In the genomic region with DNA sequence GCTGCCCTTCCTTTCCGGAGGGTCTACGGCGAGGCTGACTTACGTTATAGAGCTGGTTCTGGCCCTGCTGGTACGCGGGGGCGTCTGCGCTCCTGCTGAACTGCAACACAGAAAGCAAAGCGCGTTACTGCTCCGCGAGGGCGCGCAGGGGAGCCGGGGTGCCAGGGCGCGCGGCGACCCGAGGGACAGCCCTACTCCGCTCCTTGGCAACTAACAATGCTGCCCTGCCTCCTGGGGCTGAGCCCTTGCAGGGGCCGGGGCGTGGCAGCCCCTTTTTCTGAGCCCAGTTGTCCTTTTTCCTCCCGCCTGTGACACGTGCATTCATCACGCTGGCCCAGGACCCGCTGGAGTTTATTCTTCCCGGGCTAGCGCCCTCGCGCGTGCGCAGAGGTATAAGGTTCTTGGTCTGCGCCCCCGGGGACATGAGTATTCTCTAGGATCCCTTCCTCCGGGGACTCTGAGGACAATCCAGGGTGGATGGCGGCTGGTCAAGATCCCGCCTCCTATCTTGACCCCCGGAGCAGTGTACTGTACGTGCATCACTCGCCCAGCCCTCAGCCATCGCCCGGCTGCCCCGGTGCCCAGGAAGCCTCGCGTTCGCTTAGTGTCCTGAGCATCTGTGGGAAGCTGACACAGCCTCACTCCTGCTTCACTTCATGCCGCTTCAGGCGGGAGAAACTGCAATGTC, we compare ENCODE assay signal across 9 cellular contexts.
A peak's percentile ranks its signal among the peaks of the same experiment; 100 is the strongest.
DNase-seq lines count a peak whose midpoint lies in the region; ATAC-seq and TF ChIP-seq lines count a peak whose summit lies in the region.
"Had no signal": no experiment of that assay in that cellular context is flagged by ENCODE, and none has a peak within 500 bp of the region (broad histone marks: within the 10 kb centered on the region; RNA-seq: fewer than 3 reads in every experiment).

No MANE protein-coding gene starts in this region.

- TF ChIP-seq CTCF in HFFc6 (IDR thresholded peaks at IDR 0.05): peak; percentile 42; the same call in 1 of the 2 replicates

- H3K4me1 Mint-ChIP-seq in HFFc6 (ENCODE audit: low read depth) (0 out of 2 replicates have a peak, but pooled peaks cover 8% of the 10 kb centered on the region), memory B cell (peaks cover 40% of the 10 kb centered on the region)
- peaks cover 70 to 76% of the 10 kb centered on the region in 2 donors for H3K4me1 Mint-ChIP-seq in effector memory CD8-positive, alpha-beta T cell (ENCODE audit: low read depth in 2 of 2)

- H3K9me3 Mint-ChIP-seq in HFFc6 (no peaks in the 10 kb centered on the region; the same call in 1 of the 2 replicates), memory B cell (no peaks in the 10 kb centered on the region)
- no peaks in the 10 kb centered on the region for H3K9me3 Mint-ChIP-seq in effector memory CD8-positive, alpha-beta T cell

- no peak overlapping the region for H3K27ac Mint-ChIP-seq in HFFc6
- H3K27ac Mint-ChIP-seq in effector memory CD8-positive, alpha-beta T cell: peak overlapping the region; percentile 74 to 96
- H3K27ac Mint-ChIP-seq in memory B cell: peak overlapping the region; percentile 77

- H3K36me3 Mint-ChIP-seq in HFFc6 (ENCODE audit: low read depth): no peaks in the 10 kb centered on the region
- H3K36me3 Mint-ChIP-seq in effector memory CD8-positive, alpha-beta T cell (ENCODE audit: insufficient read depth): peaks cover 71% of the 10 kb centered on the region
- H3K36me3 Mint-ChIP-seq in memory B cell: peaks cover 4% of the 10 kb centered on the region

- no peak for ATAC-seq in effector memory CD8-positive, alpha-beta T cell (replicated peaks)
- peak; percentile 61 for ATAC-seq in memory B cell (ENCODE audit: low read depth)
- ATAC-seq in HG02973 (IDR thresholded peaks at IDR 0.05; ENCODE audit: unreplicated experiment): no peak
- no peak for ATAC-seq in GM18861 (IDR thresholded peaks at IDR 0.05; ENCODE audit: unreplicated experiment)

- H3K27me3 Mint-ChIP-seq in HFFc6 (ENCODE audit: insufficient read depth): peaks cover 25% of the 10 kb centered on the region
- H3K27me3 Mint-ChIP-seq in effector memory CD8-positive, alpha-beta T cell: no peaks in the 10 kb centered on the region
- no peaks in the 10 kb centered on the region for H3K27me3 Mint-ChIP-seq in memory B cell

- DNase-seq in DMS114 treated with DMSO at 0.1 percent for 48 hours (lab: John Stamatoyannopoulos, UW; ENCODE audit: unreplicated experiment): peak; percentile 48
- DNase-seq in HFFc6: no peak
- DNase-seq in SK-N-DZ (ENCODE audit: low spot score): peak; percentile 82
- no peak for DNase-seq in effector memory CD8-positive, alpha-beta T cell
- DNase-seq in memory B cell (ENCODE audit: low spot score in 2 of 2): peak; percentile 44 to 54
- peak in 30 of 49 donors; percentile 8 to 64 (median 32) for DNase-seq in substantia nigra (lab: John Stamatoyannopoulos, UW)

- H3K4me3 Mint-ChIP-seq in HFFc6 (peak overlapping the region; percentile 63), memory B cell (peak overlapping the region; percentile 79)
- peak overlapping the region; percentile 75 to 83 for H3K4me3 Mint-ChIP-seq in effector memory CD8-positive, alpha-beta T cell

- no peak overlapping the region for H3K27ac ChIP-seq in substantia nigra (ENCODE audit: low read depth, low read length, poor library complexity, severe bottlenecking)
- H3K27ac ChIP-seq: uterus had no signal

Comparison
In these comparisons a context has a peak if more than half of its experiments do, and no peak if none do; other contexts are left out.
1. DNase-seq: peak in DMS114 treated with DMSO at 0.1 percent for 48 hours (single experiment), SK-N-DZ (single experiment), memory B cell (2 of 2) and substantia nigra (30 of 49); none in HFFc6 (single experiment) and effector memory CD8-positive, alpha-beta T cell (0 of 3).
2. Peak in every context shown above with its lines, with median percentiles within 50 percentile points of each other: H3K4me3 Mint-ChIP-seq.